ENCODE assay signal across 8 cellular contexts in genomic region chr7:100539436-100540006, GRCh38. TPM values are rescaled to one million over a fixed set of nuclear protein-coding genes. Genes with fewer than 3 reads are reported as not detected.
DNase-seq lines count a peak whose midpoint lies in the region; ATAC-seq and TF ChIP-seq lines count a peak whose summit lies in the region.

No MANE protein-coding gene starts in this region.

- H3K9me3 Mint-ChIP-seq in activated CD4-positive, alpha-beta T cell treated with anti-CD3 and anti-CD28 coated beads, Interleukin-2, amount 10 ng/mL, durations not matched to agents 24 days and 14 days: peaks cover 4% of the 10 kb centered on the region
- H3K9me3 Mint-ChIP-seq in activated naive CD4-positive, alpha-beta T cell treated with anti-CD3 and anti-CD28 coated beads, Interleukin-2, amount 50 U/mL, for 72 hours: no peaks in the 10 kb centered on the region

- no peak for TF ChIP-seq CTCF in thoracic aorta (IDR thresholded peaks at IDR 0.05)

- peaks cover 39% of the 10 kb centered on the region for H3K36me3 Mint-ChIP-seq in activated CD4-positive, alpha-beta T cell treated with anti-CD3 and anti-CD28 coated beads, Interleukin-2, amount 10 ng/mL, durations not matched to agents 24 days and 14 days (ENCODE audit: low read depth)
- peaks cover 12% of the 10 kb centered on the region in 2 donors for H3K36me3 Mint-ChIP-seq in activated naive CD4-positive, alpha-beta T cell treated with anti-CD3 and anti-CD28 coated beads, Interleukin-2, amount 50 U/mL, for 72 hours

- peaks cover 12 to 34% of the 10 kb centered on the region in 2 donors for H3K4me1 ChIP-seq in thoracic aorta (ENCODE audit: control insufficient read depth in 1 of 2, low read depth in 2 of 2)

- H3K27ac Mint-ChIP-seq in activated CD4-positive, alpha-beta T cell treated with anti-CD3 and anti-CD28 coated beads, Interleukin-2, amount 10 ng/mL, durations not matched to agents 24 days and 14 days: peak overlapping the region; percentile 99
- H3K27ac Mint-ChIP-seq in activated naive CD4-positive, alpha-beta T cell treated with anti-CD3 and anti-CD28 coated beads, Interleukin-2, amount 50 U/mL, for 72 hours: peak overlapping the region; percentile 88 to 93

- H3K27me3 Mint-ChIP-seq in activated CD4-positive, alpha-beta T cell treated with anti-CD3 and anti-CD28 coated beads, Interleukin-2, amount 10 ng/mL, durations not matched to agents 24 days and 14 days: no peaks in the 10 kb centered on the region

- no peak for ATAC-seq in activated naive CD4-positive, alpha-beta T cell treated with anti-CD3 and anti-CD28 coated beads, Interleukin-2, amount 50 U/mL, for 72 hours
- ATAC-seq in thoracic aorta (ENCODE audit: insufficient number of reproducible peaks, low FRiP score, low read depth) (peak; percentile 0), HG03439 (IDR thresholded peaks at IDR 0.05; ENCODE audit: unreplicated experiment) (no peak), GM18873 (IDR thresholded peaks at IDR 0.05; ENCODE audit: low FRiP score, unreplicated experiment) (no peak)

- DNase-seq in activated CD4-positive, alpha-beta T cell treated with anti-CD3 and anti-CD28 coated beads, Interleukin-2, amount 10 ng/mL, durations not matched to agents 24 days and 14 days: peak; percentile 74
- no peak for DNase-seq in activated CD4-positive, alpha-beta T cell treated with anti-CD3 and anti-CD28 coated beads, Interleukin-2, amount 50 U/mL, for 1 hour
- DNase-seq in activated naive CD4-positive, alpha-beta T cell treated with anti-CD3 and anti-CD28 coated beads, Interleukin-2, amount 50 U/mL, for 72 hours (ENCODE audit: low spot score in 2 of 2): no peak
- DNase-seq in thoracic aorta (ENCODE audit: low spot score): no peak
- DNase-seq in activated CD4-positive, CD25-positive, alpha-beta regulatory T cell treated with anti-CD3 and anti-CD28 coated beads, Interleukin-2, amount 50 U/mL, for 72 hours: no peak

- peak overlapping the region; percentile 68 for H3K27ac ChIP-seq in layer of hippocampus (ENCODE audit: low read depth, low read length)
- peak overlapping the region; percentile 71 to 72 for H3K27ac ChIP-seq in thoracic aorta

- H3K4me1 Mint-ChIP-seq in activated CD4-positive, alpha-beta T cell treated with anti-CD3 and anti-CD28 coated beads, Interleukin-2, amount 10 ng/mL, durations not matched to agents 24 days and 14 days: peaks cover 52% of the 10 kb centered on the region

- peak overlapping the region; percentile 87 for H3K4me3 ChIP-seq in thoracic aorta

- no peaks in the 10 kb centered on the region for H3K9me3 ChIP-seq in thoracic aorta

- intact Hi-C loops in activated CD4-positive, alpha-beta T cell treated with anti-CD3 and anti-CD28 coated beads, Interleukin-2, amount 10 ng/mL, durations not matched to agents 24 days and 14 days (cut with micrococcal nuclease): loop anchor here (1.0 to 10.0 kb wide), 5 partner anchors 11 to 415 kb away; partner anchors contain the start of genes FBXO24, LRCH4, MBLAC1 and MEPCE

- H3K4me3 Mint-ChIP-seq in activated CD4-positive, alpha-beta T cell treated with anti-CD3 and anti-CD28 coated beads, Interleukin-2, amount 10 ng/mL, durations not matched to agents 24 days and 14 days: peak overlapping the region; percentile 99

- H3K27me3 ChIP-seq in layer of hippocampus (ENCODE audit: control insufficient read depth, insufficient read depth, low read length) (no peaks in the 10 kb centered on the region), thoracic aorta (replicated peaks; ENCODE audit: insufficient read depth) (no peaks in the 10 kb centered on the region)

- no peaks in the 10 kb centered on the region for H3K36me3 ChIP-seq in thoracic aorta

RNA-seq across cellular contexts. Expression of gene AGFG2, which starts 0.5 kb away (rescaled TPM):
- total RNA-seq in activated CD4-positive, alpha-beta T cell treated with anti-CD3 and anti-CD28 coated beads, Interleukin-2, amount 10 ng/mL, durations not matched to agents 24 days and 14 days: 112 and 114 TPM in 2 replicates
- total RNA-seq in activated naive CD4-positive, alpha-beta T cell treated with anti-CD3 and anti-CD28 coated beads, Interleukin-2, amount 50 U/mL, for 72 hours: 10 to 100 TPM; 47.3 to 59.9 TPM
- total RNA-seq in thoracic aorta: 10 to 100 TPM; 39.4 to 51.6 TPM

RNA-seq across cellular contexts. Expression of gene SAP25, which starts 34.2 kb away (rescaled TPM):
- total RNA-seq in activated CD4-positive, alpha-beta T cell treated with anti-CD3 and anti-CD28 coated beads, Interleukin-2, amount 10 ng/mL, durations not matched to agents 24 days and 14 days: 9.2 and 11.3 TPM in 2 replicates
- 10 to 100 TPM; 10.6 to 26.0 TPM for total RNA-seq in activated naive CD4-positive, alpha-beta T cell treated with anti-CD3 and anti-CD28 coated beads, Interleukin-2, amount 50 U/mL, for 72 hours
- total RNA-seq in thoracic aorta: 1 to 10 TPM in 1 of 2 donors, under 1 TPM in 1; 0.81 to 1.1 TPM

RNA-seq across cellular contexts. Expression of gene LRCH4, which starts 46.4 kb away (rescaled TPM):
- total RNA-seq in activated CD4-positive, alpha-beta T cell treated with anti-CD3 and anti-CD28 coated beads, Interleukin-2, amount 10 ng/mL, durations not matched to agents 24 days and 14 days: 86.0 and 89.2 TPM in 2 replicates
- 100 to 1,000 TPM in 1 of 2 donors, 10 to 100 TPM in 1; 76.2 to 178 TPM for total RNA-seq in activated naive CD4-positive, alpha-beta T cell treated with anti-CD3 and anti-CD28 coated beads, Interleukin-2, amount 50 U/mL, for 72 hours
- 100 to 1,000 TPM in 1 of 2 donors, 10 to 100 TPM in 1; 99.8 to 131 TPM for total RNA-seq in thoracic aorta

RNA-seq across cellular contexts. Expression of gene FBXO24, which starts 46.6 kb away (rescaled TPM):
- 0.38 and 0.42 TPM in 2 replicates for total RNA-seq in activated CD4-positive, alpha-beta T cell treated with anti-CD3 and anti-CD28 coated beads, Interleukin-2, amount 10 ng/mL, durations not matched to agents 24 days and 14 days
- total RNA-seq in activated naive CD4-positive, alpha-beta T cell treated with anti-CD3 and anti-CD28 coated beads, Interleukin-2, amount 50 U/mL, for 72 hours: 1 to 10 TPM; 1.9 to 4.0 TPM
- not detected for total RNA-seq in thoracic aorta

RNA-seq across cellular contexts. Expression of gene NYAP1, which starts 55.8 kb away (rescaled TPM):
- total RNA-seq in activated CD4-positive, alpha-beta T cell treated with anti-CD3 and anti-CD28 coated beads, Interleukin-2, amount 10 ng/mL, durations not matched to agents 24 days and 14 days: 0.17 and 0.49 TPM in 2 replicates
- 1 to 10 TPM in 1 of 2 donors, under 1 TPM in 1; 0.89 to 1.0 TPM for total RNA-seq in activated naive CD4-positive, alpha-beta T cell treated with anti-CD3 and anti-CD28 coated beads, Interleukin-2, amount 50 U/mL, for 72 hours
- total RNA-seq in thoracic aorta: under 1 TPM; 0.92 to 0.95 TPM
